Comparison of ENCODE assay signal across 1 cellular context in genomic region chr7:11130012-11130411, GRCh38.
TF ChIP-seq lines count a peak whose summit lies in the region.

No MANE protein-coding gene starts in this region.

TF ChIP-seq in SK-N-SH treated with all-trans-retinoic acid at 6 μM for 48 hours, 23 proteins besides CTCF, POLR2A, EP300 and RAD21 (continued from another document):
- TF ChIP-seq, protein P1, sequence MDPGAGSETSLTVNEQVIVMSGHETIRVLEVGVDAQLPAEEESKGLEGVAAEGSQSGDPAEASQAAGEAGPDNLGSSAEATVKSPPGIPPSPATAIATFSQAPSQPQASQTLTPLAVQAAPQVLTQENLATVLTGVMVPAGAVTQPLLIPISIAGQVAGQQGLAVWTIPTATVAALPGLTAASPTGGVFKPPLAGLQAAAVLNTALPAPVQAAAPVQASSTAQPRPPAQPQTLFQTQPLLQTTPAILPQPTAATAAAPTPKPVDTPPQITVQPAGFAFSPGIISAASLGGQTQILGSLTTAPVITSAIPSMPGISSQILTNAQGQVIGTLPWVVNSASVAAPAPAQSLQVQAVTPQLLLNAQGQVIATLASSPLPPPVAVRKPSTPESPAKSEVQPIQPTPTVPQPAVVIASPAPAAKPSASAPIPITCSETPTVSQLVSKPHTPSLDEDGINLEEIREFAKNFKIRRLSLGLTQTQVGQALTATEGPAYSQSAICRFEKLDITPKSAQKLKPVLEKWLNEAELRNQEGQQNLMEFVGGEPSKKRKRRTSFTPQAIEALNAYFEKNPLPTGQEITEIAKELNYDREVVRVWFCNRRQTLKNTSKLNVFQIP (CRISPR knock-in tag; IDR thresholded peaks at IDR 0.05; ENCODE audit: borderline replicate concordance, low read depth), result 0 out of 2 replicates have a peak, but pooled peaks have one; percentile 23
